ENCODE assay signal across 13 cellular contexts in the genomic region with DNA sequence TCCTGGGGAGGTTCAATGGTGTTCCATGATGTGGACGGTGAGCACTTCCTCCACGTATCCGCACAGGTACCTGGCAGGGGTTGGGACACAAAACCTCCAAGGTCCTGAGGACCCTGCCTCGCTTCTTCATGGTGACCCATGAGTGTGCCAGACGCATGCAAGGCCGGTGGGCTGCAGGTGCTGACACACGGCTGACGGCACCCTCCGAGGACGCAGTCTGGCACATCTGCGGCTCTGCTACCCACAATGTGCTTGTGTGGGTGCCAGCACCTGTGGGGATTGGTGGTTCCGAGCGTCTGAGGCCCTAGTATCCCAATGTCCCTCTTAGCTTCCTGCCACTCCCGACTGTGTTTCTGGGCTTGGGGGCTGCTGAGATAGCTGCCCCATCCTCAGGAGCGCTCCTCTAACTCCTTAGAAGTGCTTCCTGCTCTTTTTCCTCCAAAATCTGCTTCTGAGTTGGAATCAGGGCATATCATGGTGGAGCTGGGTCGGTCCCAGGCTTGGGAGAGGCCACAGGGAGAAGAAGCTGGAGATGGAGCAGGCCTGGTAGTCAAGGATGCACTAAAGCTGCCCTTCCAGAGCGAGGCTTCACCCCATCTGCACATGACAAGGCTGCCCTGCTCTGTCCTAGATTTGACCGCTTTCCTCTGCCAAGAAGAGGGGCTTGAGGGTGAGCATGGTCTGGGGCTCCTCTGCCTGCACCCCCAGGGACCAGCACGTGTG. TPM values are rescaled to one million over a fixed set of nuclear protein-coding genes. Genes with fewer than 3 reads are reported as not detected.
DNase-seq lines count a peak whose midpoint lies in the region; ATAC-seq and TF ChIP-seq lines count a peak whose summit lies in the region.
"Had no signal": no experiment of that assay in that cellular context is flagged by ENCODE, and none has a peak within 500 bp of the region (broad histone marks: within the 10 kb centered on the region; RNA-seq: fewer than 3 reads in every experiment).

No MANE protein-coding gene starts in this region.

- intact Hi-C loops in esophagus squamous epithelium (cut with DNase I) = no loop called here
- intact Hi-C loops in upper lobe of right lung (cut with DNase I) = no loop called here

- 72 to 87% methylated on average over 5 to 8 of the region's 19 CpGs for WGBS in esophagus squamous epithelium, 2 donors

- H3K36me3 ChIP-seq in Peyer's patch (no peaks in the 10 kb centered on the region), esophagus squamous epithelium (no peaks in the 10 kb centered on the region), upper lobe of right lung (no peaks in the 10 kb centered on the region)

- no peaks in the 10 kb centered on the region for H3K9me3 Mint-ChIP-seq in mesothelial cell of epicardium
- no peaks in the 10 kb centered on the region for H3K9me3 Mint-ChIP-seq in stimulated activated effector memory CD8-positive, alpha-beta T cell treated with anti-CD3 and anti-CD28 coated beads, Interleukin-12 subunit alpha, Interleukin-12 subunit beta, amount 100 ng/mL, for 72 hours
- H3K9me3 Mint-ChIP-seq: CD4-positive, alpha-beta memory T cell had no signal

- H3K36me3 Mint-ChIP-seq in mesothelial cell of epicardium = no peaks in the 10 kb centered on the region
- peaks cover 5% of the 10 kb centered on the region for H3K36me3 Mint-ChIP-seq in stimulated activated effector memory CD8-positive, alpha-beta T cell treated with anti-CD3 and anti-CD28 coated beads, Interleukin-12 subunit alpha, Interleukin-12 subunit beta, amount 100 ng/mL, for 72 hours
- H3K36me3 Mint-ChIP-seq: CD4-positive, alpha-beta memory T cell had no signal

- H3K27ac ChIP-seq in Peyer's patch = peak overlapping the region in 3 of 4 donors; percentile 17 to 84 (median 81)
- peak overlapping the region; percentile 32 to 87 (median 70) for H3K27ac ChIP-seq in esophagus squamous epithelium
- no peak overlapping the region for H3K27ac ChIP-seq in upper lobe of right lung

- no peak overlapping the region for H3K27ac Mint-ChIP-seq in mesothelial cell of epicardium
- H3K27ac Mint-ChIP-seq in stimulated activated effector memory CD8-positive, alpha-beta T cell treated with anti-CD3 and anti-CD28 coated beads, Interleukin-12 subunit alpha, Interleukin-12 subunit beta, amount 100 ng/mL, for 72 hours = no peak overlapping the region
- H3K27ac Mint-ChIP-seq: T-helper 17 cell had no signal

- DNase-seq in Peyer's patch = peak in 1 of 3 donors; percentile 44
- no peak for DNase-seq in esophagus squamous epithelium (lab: John Stamatoyannopoulos, UW)
- DNase-seq in mesothelial cell of epicardium (ENCODE audit: low spot score in 2 of 2, unreplicated experiment in 2 of 2) = no peak
- peak; percentile 61 for DNase-seq in upper lobe of right lung
- no peak for DNase-seq in SK-N-DZ (ENCODE audit: low spot score)
- no peak for DNase-seq in stimulated activated effector memory CD8-positive, alpha-beta T cell treated with anti-CD3 and anti-CD28 coated beads, Interleukin-12 subunit alpha, Interleukin-12 subunit beta, amount 100 ng/mL, for 72 hours (ENCODE audit: low spot score in 2 of 2)
- DNase-seq: activated T-cell treated with anti-CD3 and anti-CD28 coated beads for 4 hours, NCI-H2081, NCI-H748 treated with DMSO at 0.1 percent for 48 hours, T-helper 17 cell had no signal

- H3K9me3 ChIP-seq in Peyer's patch (no peaks in the 10 kb centered on the region), esophagus squamous epithelium (no peaks in the 10 kb centered on the region), upper lobe of right lung (no peaks in the 10 kb centered on the region)

- H3K27me3 ChIP-seq in Peyer's patch (peaks cover 0 to 16% of the 10 kb centered on the region in 2 donors), esophagus squamous epithelium (peaks cover 0 to 47% (median 3%) of the 10 kb centered on the region in 4 donors), upper lobe of right lung (peaks cover 4% of the 10 kb centered on the region)

- peaks cover 0 to 31% (median 7%) of the 10 kb centered on the region in 4 donors for H3K4me1 ChIP-seq in Peyer's patch
- peaks cover 19 to 77% (median 27%) of the 10 kb centered on the region in 3 donors for H3K4me1 ChIP-seq in esophagus squamous epithelium
- peaks cover 35% of the 10 kb centered on the region for H3K4me1 ChIP-seq in upper lobe of right lung

- peak overlapping the region; percentile 50 for H3K4me3 Mint-ChIP-seq in mesothelial cell of epicardium
- no peak overlapping the region for H3K4me3 Mint-ChIP-seq in stimulated activated effector memory CD8-positive, alpha-beta T cell treated with anti-CD3 and anti-CD28 coated beads, Interleukin-12 subunit alpha, Interleukin-12 subunit beta, amount 100 ng/mL, for 72 hours
- H3K4me3 Mint-ChIP-seq: T-helper 17 cell had no signal

- peak overlapping the region in 1 of 4 donors; percentile 54 for H3K4me3 ChIP-seq in Peyer's patch
- H3K4me3 ChIP-seq in esophagus squamous epithelium = peak overlapping the region in 1 of 4 donors; percentile 67
- peak overlapping the region; percentile 53 for H3K4me3 ChIP-seq in upper lobe of right lung
- H3K4me3 ChIP-seq: lung had no signal

- TF ChIP-seq POLR2A in Peyer's patch (IDR thresholded peaks at IDR 0.05) (no peak), esophagus squamous epithelium (IDR thresholded peaks at IDR 0.05) (no peak)

- peaks cover 40% of the 10 kb centered on the region for H3K27me3 Mint-ChIP-seq in mesothelial cell of epicardium (ENCODE audit: low read depth)

- no peak for ATAC-seq in upper lobe of right lung
- no peak for ATAC-seq in GM18861 (IDR thresholded peaks at IDR 0.05; ENCODE audit: unreplicated experiment)
- ATAC-seq in stimulated activated effector memory CD8-positive, alpha-beta T cell treated with anti-CD3 and anti-CD28 coated beads, Interleukin-12 subunit alpha, Interleukin-12 subunit beta, amount 100 ng/mL, for 72 hours = no peak
- ATAC-seq: T-helper 17 cell had no signal

- H3K4me1 Mint-ChIP-seq in mesothelial cell of epicardium = peaks cover 30% of the 10 kb centered on the region
- H3K4me1 Mint-ChIP-seq in stimulated activated effector memory CD8-positive, alpha-beta T cell treated with anti-CD3 and anti-CD28 coated beads, Interleukin-12 subunit alpha, Interleukin-12 subunit beta, amount 100 ng/mL, for 72 hours = no peaks in the 10 kb centered on the region

- no peak for TF ChIP-seq CTCF in Peyer's patch (IDR thresholded peaks at IDR 0.05)
- no peak for TF ChIP-seq CTCF in esophagus squamous epithelium (IDR thresholded peaks at IDR 0.05)
- TF ChIP-seq CTCF in mesothelial cell of epicardium (IDR thresholded peaks at IDR 0.05; ENCODE audit: unreplicated experiment) = no peak
- no peak for TF ChIP-seq CTCF in upper lobe of right lung (IDR thresholded peaks at IDR 0.05)

RNA-seq across cellular contexts. Expression of a gene that starts 1.6 kb away (rescaled TPM):
- total RNA-seq in Peyer's patch (10 to 100 TPM in 3 of 4 donors, 1 to 10 TPM in 1; 5.8 to 81.7 (median 11.1) TPM), esophagus squamous epithelium (10 to 100 TPM in 2 of 4 donors, 1 to 10 TPM in 2; 1.3 to 12.8 (median 6.9) TPM), mesothelial cell of epicardium (8.6 to 10.4 TPM (median 10.1 TPM) in 3 replicates), upper lobe of right lung (34.3 TPM)
- 0.93 and 4.2 TPM in 2 replicates for polyA plus RNA-seq in SK-N-DZ (2014; cell fraction: cytosol; rRNA removed)
- polyA plus RNA-seq in SK-N-DZ (2014; cell fraction: nucleus; rRNA removed) = 1.4 and 2.7 TPM in 2 replicates
- total RNA-seq: CD4-positive, alpha-beta memory T cell; T-helper 17 cell had no signal
- polyA plus RNA-seq: CD4-positive, alpha-beta memory T cell had no signal

RNA-seq across cellular contexts. Expression of a gene that starts 3.9 kb away (rescaled TPM):
- total RNA-seq in Peyer's patch (10 to 100 TPM in 1 of 4 donors, 1 to 10 TPM in 1, not detected in 2; 1.2 to 10.7 TPM), esophagus squamous epithelium (1 to 10 TPM in 2 of 4 donors, under 1 TPM in 1, not detected in 1; 0.73 to 2.5 (median 1.4) TPM), mesothelial cell of epicardium (8.7 to 9.9 TPM (median 9.9 TPM) in 3 replicates), upper lobe of right lung (7.7 TPM)
- 20.7 and 26.4 TPM in 2 replicates for polyA plus RNA-seq in SK-N-DZ (2014; cell fraction: cytosol; rRNA removed)
- polyA plus RNA-seq in SK-N-DZ (2014; cell fraction: nucleus; rRNA removed) = 20.8 and 32.3 TPM in 2 replicates
- total RNA-seq: CD4-positive, alpha-beta memory T cell had no signal
- polyA plus RNA-seq: CD4-positive, alpha-beta memory T cell had no signal

RNA-seq across cellular contexts. Expression of a gene that starts 34.7 kb away (rescaled TPM):
- total RNA-seq in Peyer's patch (100 to 1,000 TPM in 1 of 4 donors, 10 to 100 TPM in 2, 1 to 10 TPM in 1; 8.8 to 225 (median 33.0) TPM), esophagus squamous epithelium (10 to 100 TPM; 27.0 to 38.5 (median 33.7) TPM), mesothelial cell of epicardium (19.1 to 21.6 TPM (median 21.5 TPM) in 3 replicates), upper lobe of right lung (46.4 TPM)
- polyA plus RNA-seq in SK-N-DZ (2014; cell fraction: cytosol; rRNA removed) = 0.08 and 1.0 TPM in 2 replicates
- polyA plus RNA-seq in SK-N-DZ (2014; cell fraction: nucleus; rRNA removed) = 0.56 and 0.89 TPM in 2 replicates

RNA-seq across cellular contexts. Expression of a gene that starts 49.7 kb away (rescaled TPM):
- total RNA-seq in Peyer's patch (1 to 10 TPM in 1 of 4 donors, under 1 TPM in 1, not detected in 2; 0.94 to 2.5 TPM), esophagus squamous epithelium (10 to 100 TPM; 15.2 to 39.9 (median 29.5) TPM), mesothelial cell of epicardium (1.3 to 1.9 TPM (median 1.5 TPM) in 3 replicates), upper lobe of right lung (24.5 TPM)
- polyA plus RNA-seq in SK-N-DZ (2014; cell fraction: cytosol; rRNA removed) = not detected in 2 replicates
- not detected in 2 replicates for polyA plus RNA-seq in SK-N-DZ (2014; cell fraction: nucleus; rRNA removed)
